Comparison of ENCODE assay signal across 34 cellular contexts in genomic region chr1:40676516-40676915, GRCh38.
"Had no signal": no experiment of that assay in that cellular context is flagged by ENCODE, and none has a peak within 500 bp of the region (broad histone marks: within the 10 kb centered on the region; RNA-seq: fewer than 3 reads in every experiment).

No MANE protein-coding gene starts in this region.

- H3K9me3 Mint-ChIP-seq: activated CD4-positive, alpha-beta T cell treated with anti-CD3 and anti-CD28 coated beads, Interleukin-2, amount 10 ng/mL, durations not matched to agents 24 days and 14 days; activated CD8-positive, alpha-beta T cell treated with anti-CD3 and anti-CD28 coated beads for 36 hours; activated naive CD4-positive, alpha-beta T cell treated with anti-CD3 and anti-CD28 coated beads, Interleukin-2, amount 50 U/mL, for 24 hours; activated naive CD8-positive, alpha-beta T cell treated with anti-CD3 and anti-CD28 coated beads, Interleukin-2, amount 10 ng/mL, durations not matched to agents 7 days and 5 days; activated T-cell treated with anti-CD3 and anti-CD28 coated beads, Interleukin-2, amount 50 U/mL, for 24 hours; activated T-helper 2 cell treated with anti-CD3 and anti-CD28 coated beads, Interferon-gamma antibody, Interleukin-2, Interleukin-4, amounts not matched to agents 10 μg/mL and 5 μg/mL and 100 μg/mL, durations not matched to agents 14 hours and 24 hours and 36 hours; T-cell had no signal

- H3K27me3 Mint-ChIP-seq: activated CD8-positive, alpha-beta T cell treated with anti-CD3 and anti-CD28 coated beads for 36 hours; activated naive CD4-positive, alpha-beta T cell treated with anti-CD3 and anti-CD28 coated beads, Interleukin-2, amount 50 U/mL, for 24 hours; activated T-cell treated with anti-CD3 and anti-CD28 coated beads, Interleukin-2, amount 50 U/mL, for 24 hours had no signal

- H3K36me3 Mint-ChIP-seq: activated naive CD4-positive, alpha-beta T cell treated with anti-CD3 and anti-CD28 coated beads, Interleukin-2, amount 50 U/mL, for 24 hours; activated naive CD8-positive, alpha-beta T cell treated with anti-CD3 and anti-CD28 coated beads, Interleukin-2, amount 10 ng/mL, durations not matched to agents 7 days and 5 days; T-cell had no signal

- H3K4me3 Mint-ChIP-seq: activated CD4-positive, alpha-beta T cell treated with anti-CD3 and anti-CD28 coated beads, Interleukin-2, amount 10 ng/mL, durations not matched to agents 24 days and 14 days; activated CD8-positive, alpha-beta T cell treated with anti-CD3 and anti-CD28 coated beads for 36 hours; activated naive CD4-positive, alpha-beta T cell treated with anti-CD3 and anti-CD28 coated beads, Interleukin-2, amount 50 U/mL, for 24 hours; activated naive CD8-positive, alpha-beta T cell treated with anti-CD3 and anti-CD28 coated beads, Interleukin-2, amount 10 ng/mL, durations not matched to agents 7 days and 5 days; activated T-cell treated with anti-CD3 and anti-CD28 coated beads, Interleukin-2, amount 50 U/mL, for 24 hours; T-cell had no signal

- H3K27ac Mint-ChIP-seq: activated CD4-positive, alpha-beta T cell treated with anti-CD3 and anti-CD28 coated beads, Interleukin-2, amount 10 ng/mL, durations not matched to agents 24 days and 14 days; activated CD8-positive, alpha-beta T cell treated with anti-CD3 and anti-CD28 coated beads for 36 hours; activated naive CD4-positive, alpha-beta T cell treated with anti-CD3 and anti-CD28 coated beads, Interleukin-2, amount 50 U/mL, for 24 hours; activated naive CD8-positive, alpha-beta T cell treated with anti-CD3 and anti-CD28 coated beads, Interleukin-2, amount 10 ng/mL, durations not matched to agents 7 days and 5 days; activated T-cell treated with anti-CD3 and anti-CD28 coated beads, Interleukin-2, amount 50 U/mL, for 24 hours; activated T-helper 2 cell treated with anti-CD3 and anti-CD28 coated beads, Interferon-gamma antibody, Interleukin-2, Interleukin-4, amounts not matched to agents 10 μg/mL and 5 μg/mL and 100 μg/mL, durations not matched to agents 14 hours and 24 hours and 36 hours; T-cell had no signal

- DNase-seq: activated CD4-positive, alpha-beta T cell treated with anti-CD3 and anti-CD28 coated beads, Interleukin-2, amount 10 ng/mL, durations not matched to agents 24 days and 14 days; activated CD4-positive, alpha-beta T cell treated with anti-CD3 and anti-CD28 coated beads, Interleukin-2, amount 50 U/mL, for 4 hours; activated CD4-positive, CD25-positive, alpha-beta regulatory T cell; activated CD8-positive, alpha-beta T cell treated with anti-CD3 and anti-CD28 coated beads for 36 hours; activated gamma-delta T cell; activated naive CD4-positive, alpha-beta T cell treated with Interleukin-2 at 50 U/mL for 16 hours; activated naive CD8-positive, alpha-beta T cell treated with anti-CD3 and anti-CD28 coated beads, Interleukin-2, amount 10 ng/mL, durations not matched to agents 7 days and 5 days; activated T-cell treated with anti-CD3 and anti-CD28 coated beads, Interleukin-2, amount 50 U/mL, for 24 hours; adrenal gland; body of pancreas; caudate nucleus; cerebellar nuclear complex; NCI-H1048; NCI-H1105 treated with DMSO at 0.1 percent for 48 hours; NCI-H1436; NCI-H1694; NCI-H1930; NCI-H2081 treated with DMSO at 0.1 percent for 48 hours; NCI-H226; NCI-H446 treated with DMSO at 0.1 percent for 48 hours; NCI-H524; NK-92 treated with Interleukin-12 subunit alpha and Interleukin-12 subunit beta, amount 100 ng/mL, for 24 hours; PC-3; Peyer's patch; RPMI8226; SHP77 treated with DMSO at 0.1 percent for 48 hours; T-cell; T-helper 2 cell; T-helper 9 cell; WERI-Rb-1 had no signal

- H3K27ac ChIP-seq: adrenal gland, body of pancreas, Peyer's patch, SJSA1, WERI-Rb-1 had no signal

- H3K4me3 ChIP-seq: adrenal gland, body of pancreas, K562, Peyer's patch, SJSA1 had no signal

- H3K36me3 ChIP-seq: adrenal gland, Peyer's patch, SJSA1, WERI-Rb-1 had no signal

- H3K9me3 ChIP-seq: adrenal gland, body of pancreas, Peyer's patch, SJSA1 had no signal

- H3K4me1 ChIP-seq: adrenal gland, body of pancreas, Peyer's patch, SJSA1 had no signal

- H3K4me1 Mint-ChIP-seq: activated naive CD4-positive, alpha-beta T cell treated with anti-CD3 and anti-CD28 coated beads, Interleukin-2, amount 50 U/mL, for 24 hours; T-cell had no signal

- H3K27me3 ChIP-seq: adrenal gland, body of pancreas, Peyer's patch, SJSA1 had no signal
